Comparison of ENCODE assay signal across 32 cellular contexts in the genomic region with DNA sequence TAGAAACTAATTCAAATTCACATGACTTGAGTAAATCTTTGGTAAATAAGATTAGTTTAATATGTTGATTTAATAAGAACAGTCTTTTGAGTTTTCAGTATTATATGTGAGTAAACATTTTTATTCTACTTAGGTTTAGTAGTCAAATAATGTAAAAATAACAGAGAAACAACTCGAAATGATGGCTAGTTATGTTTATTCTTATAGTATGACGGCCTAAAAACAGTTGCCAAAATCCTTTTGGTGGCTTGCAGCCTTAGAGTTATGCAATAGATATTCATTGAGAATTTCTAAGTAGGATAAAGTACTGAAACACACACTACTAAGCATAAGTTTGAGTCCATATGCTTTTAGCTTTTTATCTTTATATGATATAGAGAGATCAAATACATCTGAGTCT.
"Had no signal": no experiment of that assay in that cellular context is flagged by ENCODE, and none has a peak within 500 bp of the region (broad histone marks: within the 10 kb centered on the region; RNA-seq: fewer than 3 reads in every experiment).

No MANE protein-coding gene starts in this region.

- DNase-seq: activated CD4-positive, alpha-beta memory T cell treated with anti-CD3 and anti-CD28 coated beads, Interleukin-2, amount 10 ng/mL, durations not matched to agents 7 days and 5 days; activated CD4-positive, alpha-beta T cell treated with anti-CD3 and anti-CD28 coated beads for 1 hour; activated CD4-positive, alpha-beta T cell treated with anti-CD3 and anti-CD28 coated beads for 4 hours; activated CD4-positive, alpha-beta T cell treated with anti-CD3 and anti-CD28 coated beads, Interleukin-2, amount 10 ng/mL, durations not matched to agents 7 days and 5 days; activated CD4-positive, alpha-beta T cell treated with anti-CD3 and anti-CD28 coated beads, Interleukin-2, amount 50 U/mL, for 4 hours; activated CD8-positive, alpha-beta memory T cell treated with anti-CD3 and anti-CD28 coated beads, Interleukin-2, amount 50 U/mL, for 48 hours; activated gamma-delta T cell; activated naive CD4-positive, alpha-beta T cell; activated naive CD4-positive, alpha-beta T cell treated with anti-CD3 and anti-CD28 coated beads, Interleukin-2, amount 10 ng/mL, durations not matched to agents 7 days and 5 days; activated naive CD8-positive, alpha-beta T cell treated with anti-CD3 and anti-CD28 coated beads, Interleukin-2, amount 10 ng/mL, durations not matched to agents 7 days and 5 days; activated T-cell treated with anti-CD3 and anti-CD28 coated beads for 4 hours; activated T-cell treated with anti-CD3 and anti-CD28 coated beads, Interleukin-2, amount 50 U/mL, for 24 hours; activated T-cell treated with anti-CD3 and anti-CD28 coated beads, Interleukin-2, amount 50 U/mL, for 72 hours; central memory CD4-positive, alpha-beta T cell; cerebellar nuclear complex; colonic mucosa; effector CD8-positive, alpha-beta T cell; esophagus squamous epithelium; foreskin keratinocyte; gastrocnemius medialis; glutamatergic neuron; heart left ventricle; T-helper 17 cell; T1000 had no signal

- H3K4me1 ChIP-seq: ascending aorta, breast epithelium, colonic mucosa, esophagus squamous epithelium, gastrocnemius medialis, heart left ventricle had no signal

- ATAC-seq: activated naive CD4-positive, alpha-beta T cell treated with anti-CD3 and anti-CD28 coated beads, Interleukin-2, amount 50 U/mL, for 72 hours; activated T-cell treated with anti-CD3 and anti-CD28 coated beads, Interleukin-2, amount 50 U/mL, for 72 hours; foreskin keratinocyte; gastrocnemius medialis; heart left ventricle; T-helper 17 cell; WTC11 had no signal

- FAIRE-seq: endometrium, endothelial cell of umbilical vein had no signal

- H3K27ac ChIP-seq: ascending aorta, breast epithelium, cardiac muscle cell, colonic mucosa, epithelial cell of prostate, esophagus squamous epithelium, foreskin keratinocyte, gastrocnemius medialis, heart left ventricle had no signal

- H3K4me3 ChIP-seq: ascending aorta, breast epithelium, cardiac muscle cell, colonic mucosa, esophagus squamous epithelium, gastrocnemius medialis, heart left ventricle had no signal

- H3K9me3 ChIP-seq: ascending aorta, breast epithelium, colonic mucosa, esophagus squamous epithelium, gastrocnemius medialis, heart left ventricle had no signal
